ENCODE assay signal across 9 cellular contexts in genomic region chr6:103273048-103273447, GRCh38.
A peak's percentile ranks its signal among the peaks of the same experiment; 100 is the strongest.
DNase-seq lines count a peak whose midpoint lies in the region; ATAC-seq, FAIRE-seq and TF ChIP-seq lines count a peak whose summit lies in the region.
"Had no signal": no experiment of that assay in that cellular context is flagged by ENCODE, and none has a peak within 500 bp of the region (broad histone marks: within the 10 kb centered on the region; RNA-seq: fewer than 3 reads in every experiment).

No MANE protein-coding gene starts in this region.

- no peak for DNase-seq in D721Med (ENCODE audit: insufficient read length, low spot score)
- DNase-seq in SIG-M5 treated with dmso at 0.1 percent for 504 hours (lab: John Stamatoyannopoulos, UW; ENCODE audit: unreplicated experiment), result peak; percentile 65
- DNase-seq in inferior parietal cortex (ENCODE audit: extremely low spot score), result peak; percentile 25
- no peak for DNase-seq in NCI-H510A treated with DMSO at 0.1 percent for 48 hours (lab: John Stamatoyannopoulos, UW)
- no peak for DNase-seq in DMS79 treated with DMSO at 0.1 percent for 48 hours (lab: John Stamatoyannopoulos, UW)
- no peak for DNase-seq in left ventricle myocardium superior
- DNase-seq: T1000 had no signal

- intact Hi-C loops in left ventricle myocardium superior (cut with micrococcal nuclease), result no loop called here

- ATAC-seq in GM21723 (IDR thresholded peaks at IDR 0.05; ENCODE audit: unreplicated experiment) (no peak), left ventricle myocardium superior (no peak)

- TF ChIP-seq CTCF in D721Med (IDR thresholded peaks at IDR 0.05; ENCODE audit: insufficient read depth, missing control alignments), result peak; percentile 51

- no peak for TF ChIP-seq EP300 in Ishikawa (IDR thresholded peaks at IDR 0.05; ENCODE audit: borderline replicate concordance)

- peak; percentile 16 for FAIRE-seq in D721Med (lab: Jason Lieb, UNC)

- peak; percentile 53 for TF ChIP-seq RAD21 in Ishikawa (IDR thresholded peaks at IDR 0.05; ENCODE audit: low read depth)

TF ChIP-seq in Ishikawa, 13 proteins besides CTCF, POLR2A, EP300 and RAD21:
- TF ChIP-seq CEBPB (IDR thresholded peaks at IDR 0.05), result no peak
- no peak for TF ChIP-seq TCF12 (IDR thresholded peaks at IDR 0.05; ENCODE audit: low read depth)
- TF ChIP-seq NFIC (IDR thresholded peaks at IDR 0.05), result no peak
- no peak for TF ChIP-seq FOXM1 (IDR thresholded peaks at IDR 0.05; ENCODE audit: borderline replicate concordance, low read depth)
- no peak for TF ChIP-seq MAX (IDR thresholded peaks at IDR 0.05)
- TF ChIP-seq ZBTB7A (IDR thresholded peaks at IDR 0.05; ENCODE audit: low read depth), result no peak
- TF ChIP-seq TEAD4 (IDR thresholded peaks at IDR 0.05), result no peak
- no peak for TF ChIP-seq YY1 (IDR thresholded peaks at IDR 0.05; ENCODE audit: low read depth)
- TF ChIP-seq CREB1 (IDR thresholded peaks at IDR 0.05; ENCODE audit: low read depth), result no peak
- no peak for TF ChIP-seq USF1 (IDR thresholded peaks at IDR 0.05)
- no peak for TF ChIP-seq EGR1 (IDR thresholded peaks at IDR 0.05)
- no peak for TF ChIP-seq REST (IDR thresholded peaks at IDR 0.05; ENCODE audit: low read depth)
- TF ChIP-seq TAF1 (IDR thresholded peaks at IDR 0.05; ENCODE audit: low read depth), result no peak

Comparison
In these comparisons a context has a peak if more than half of its experiments do, and no peak if none do; other contexts are left out.
1. DNase-seq: peak in SIG-M5 treated with dmso at 0.1 percent for 504 hours (single experiment) and inferior parietal cortex (single experiment); none in D721Med (single experiment), NCI-H510A treated with DMSO at 0.1 percent for 48 hours (single experiment), DMS79 treated with DMSO at 0.1 percent for 48 hours (single experiment) and left ventricle myocardium superior (single experiment).